13 cellular contexts compared by ENCODE assay signal in genomic region chr20:63851548-63851943, GRCh38. TPM values are rescaled to one million over a fixed set of nuclear protein-coding genes. Genes with fewer than 3 reads are reported as not detected.
"Had no signal": no experiment of that assay in that cellular context is flagged by ENCODE, and none has a peak within 500 bp of the region (broad histone marks: within the 10 kb centered on the region; RNA-seq: fewer than 3 reads in every experiment).

No MANE protein-coding gene starts in this region.

RNA-seq across cellular contexts. Expression of gene ABHD16B, which starts 9.8 kb away (rescaled TPM):
- total RNA-seq: activated CD4-positive, alpha-beta T cell treated with anti-CD3 and anti-CD28 coated beads, Interleukin-2, amount 10 ng/mL, durations not matched to agents 7 days and 5 days; activated CD8-positive, alpha-beta T cell treated with anti-CD3 and anti-CD28 coated beads, Interleukin-2, amount 10 ng/mL, durations not matched to agents 7 days and 5 days; activated naive CD4-positive, alpha-beta T cell treated with anti-CD3 and anti-CD28 coated beads for 36 hours; activated naive CD4-positive, alpha-beta T cell treated with anti-CD3 and anti-CD28 coated beads, Interleukin-2, amount 50 U/mL, for 72 hours; adrenal gland; astrocyte; body of pancreas; breast epithelium; cardiac septum; M059J; RPMI7951; SJCRH30; T-helper 1 cell treated with Interleukin-12 subunit alpha and Interleukin-12 subunit beta and Interleukin-4 antibody, amounts not matched to agents 30 ng/mL and 1 ng/mL, for 36 hours had no signal

RNA-seq across cellular contexts. Expression of gene ZBTB46, which starts 20.5 kb away (rescaled TPM):
- total RNA-seq: activated CD4-positive, alpha-beta T cell treated with anti-CD3 and anti-CD28 coated beads, Interleukin-2, amount 10 ng/mL, durations not matched to agents 7 days and 5 days had no signal
